ENCODE assay signal across 7 cellular contexts in genomic region chr3:115146418-115147328, GRCh38.
DNase-seq lines count a peak whose midpoint lies in the region; ATAC-seq and TF ChIP-seq lines count a peak whose summit lies in the region.

Gene ZBTB20, minus strand, starts transcription at chr3:115147288.

- TF ChIP-seq POLR2A in GM18526 (IDR thresholded peaks at IDR 0.05; ENCODE audit: extremely low read depth, insufficient read length), result peak; percentile 50

- peak; percentile 21 for ATAC-seq in HG02938 (IDR thresholded peaks at IDR 0.05; ENCODE audit: unreplicated experiment)

- peak within 1 kb of the TSS; percentile 96 for H3K27ac ChIP-seq in cingulate gyrus (ENCODE audit: low read depth, low read length)

- DNase-seq in NCI-H2196 (lab: John Stamatoyannopoulos, UW; ENCODE audit: unreplicated experiment) (peak; percentile 82), left kidney (ENCODE audit: low read depth, low spot score) (peak; percentile 91)
- DNase-seq in activated CD4-positive, alpha-beta T cell treated with anti-CD3 and anti-CD28 coated beads for 4 hours, result peak; percentile 64 to 67
- peak; percentile 51 to 53 for DNase-seq in stimulated activated CD4-positive, alpha-beta T cell treated with anti-CD3 and anti-CD28 coated beads, Interleukin-2, amount 100 ng/mL, for 48 hours

Comparison
In these comparisons a context has a peak if more than half of its experiments do, and no peak if none do; other contexts are left out.
1. Peak in every context shown above with its lines: DNase-seq, ATAC-seq and H3K27ac ChIP-seq.